Comparison of ENCODE assay signal across 20 cellular contexts in the genomic region with DNA sequence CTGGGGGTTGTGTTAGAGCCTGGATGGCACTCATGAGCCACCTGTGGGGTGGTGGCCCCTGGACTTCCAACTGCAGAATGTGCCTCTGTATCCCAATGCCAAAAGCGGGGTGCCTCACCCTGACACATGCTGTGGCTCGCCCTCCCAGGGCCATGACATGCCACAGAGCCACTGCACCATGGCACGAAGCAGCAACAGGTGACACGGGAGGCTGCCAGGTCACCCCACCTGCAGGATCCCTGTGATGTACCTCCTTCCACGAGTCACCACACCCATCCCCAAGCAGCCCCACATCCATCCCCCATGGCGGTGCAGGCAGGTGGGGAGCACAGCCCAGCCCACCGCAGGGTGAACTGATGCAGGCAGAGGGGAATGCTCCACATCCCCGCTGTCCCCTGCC.
"Had no signal": no experiment of that assay in that cellular context is flagged by ENCODE, and none has a peak within 500 bp of the region (broad histone marks: within the 10 kb centered on the region; RNA-seq: fewer than 3 reads in every experiment).

No MANE protein-coding gene starts in this region.

- ATAC-seq: gastroesophageal sphincter; heart left ventricle; left ventricle myocardium superior; stimulated activated naive B cell treated with anti-CD40 and anti-IgM and Interleukin-4, amounts not matched to agents 10 μg/mL and 1 μg/mL and 100 μg/mL, for 72 hours had no signal

- H3K4me1 Mint-ChIP-seq: central memory CD8-positive, alpha-beta T cell had no signal

- H3K9me3 ChIP-seq: breast epithelium, gastroesophageal sphincter, heart left ventricle, right lobe of liver had no signal

- H3K27me3 ChIP-seq: breast epithelium, gastroesophageal sphincter, heart left ventricle, right lobe of liver had no signal

- DNase-seq: activated CD4-positive, alpha-beta T cell treated with anti-CD3 and anti-CD28 coated beads for 4 hours; activated CD4-positive, alpha-beta T cell treated with anti-CD3 and anti-CD28 coated beads, Interleukin-2, amount 50 U/mL, for 48 hours; activated CD4-positive, CD25-positive, alpha-beta regulatory T cell; activated naive CD4-positive, alpha-beta T cell treated with Interleukin-2 at 50 U/mL for 16 hours; activated naive CD8-positive, alpha-beta T cell treated with anti-CD3 and anti-CD28 coated beads, Interleukin-2, amount 10 ng/mL, durations not matched to agents 7 days and 5 days; activated T-cell treated with anti-CD3 and anti-CD28 coated beads, Interleukin-2, amount 50 U/mL, for 48 hours; amniotic stem cell; effector memory CD4-positive, alpha-beta T cell; left ventricle myocardium superior; mammary epithelial cell; nephron progenitor cell; stimulated activated CD8-positive, alpha-beta memory T cell treated with anti-CD3 and anti-CD28 coated beads, Interleukin-4, amount 100 ng/mL, for 48 hours; stimulated activated naive B cell treated with anti-CD40 and anti-IgM and Interleukin-4, amounts not matched to agents 10 μg/mL and 1 μg/mL and 100 μg/mL, for 72 hours; T1000 had no signal

- H3K4me3 ChIP-seq: breast epithelium, gastroesophageal sphincter, heart left ventricle, right lobe of liver, skin epidermis had no signal

- H3K36me3 ChIP-seq: breast epithelium, gastroesophageal sphincter, heart left ventricle, right lobe of liver had no signal

- H3K36me3 Mint-ChIP-seq: activated naive CD8-positive, alpha-beta T cell treated with anti-CD3 and anti-CD28 coated beads, Interleukin-2, amount 10 ng/mL, durations not matched to agents 7 days and 5 days had no signal

- H3K27ac Mint-ChIP-seq: activated naive CD8-positive, alpha-beta T cell treated with anti-CD3 and anti-CD28 coated beads, Interleukin-2, amount 10 ng/mL, durations not matched to agents 7 days and 5 days; stimulated activated naive B cell treated with anti-CD40 and anti-IgM and Interleukin-4, amounts not matched to agents 10 μg/mL and 1 μg/mL and 100 μg/mL, for 72 hours had no signal

- H3K4me3 Mint-ChIP-seq: activated naive CD8-positive, alpha-beta T cell treated with anti-CD3 and anti-CD28 coated beads, Interleukin-2, amount 10 ng/mL, durations not matched to agents 7 days and 5 days; central memory CD8-positive, alpha-beta T cell; nephron progenitor cell; stimulated activated naive B cell treated with anti-CD40 and anti-IgM and Interleukin-4, amounts not matched to agents 10 μg/mL and 1 μg/mL and 100 μg/mL, for 72 hours had no signal

- H3K9me3 Mint-ChIP-seq: activated naive CD8-positive, alpha-beta T cell treated with anti-CD3 and anti-CD28 coated beads, Interleukin-2, amount 10 ng/mL, durations not matched to agents 7 days and 5 days; central memory CD8-positive, alpha-beta T cell; nephron progenitor cell; stimulated activated naive B cell treated with anti-CD40 and anti-IgM and Interleukin-4, amounts not matched to agents 10 μg/mL and 1 μg/mL and 100 μg/mL, for 72 hours had no signal

- H3K4me1 ChIP-seq: breast epithelium, gastroesophageal sphincter had no signal

- H3K27ac ChIP-seq: breast epithelium, gastroesophageal sphincter, heart left ventricle had no signal
